Comparison of ENCODE assay signal across 31 cellular contexts in the genomic region with DNA sequence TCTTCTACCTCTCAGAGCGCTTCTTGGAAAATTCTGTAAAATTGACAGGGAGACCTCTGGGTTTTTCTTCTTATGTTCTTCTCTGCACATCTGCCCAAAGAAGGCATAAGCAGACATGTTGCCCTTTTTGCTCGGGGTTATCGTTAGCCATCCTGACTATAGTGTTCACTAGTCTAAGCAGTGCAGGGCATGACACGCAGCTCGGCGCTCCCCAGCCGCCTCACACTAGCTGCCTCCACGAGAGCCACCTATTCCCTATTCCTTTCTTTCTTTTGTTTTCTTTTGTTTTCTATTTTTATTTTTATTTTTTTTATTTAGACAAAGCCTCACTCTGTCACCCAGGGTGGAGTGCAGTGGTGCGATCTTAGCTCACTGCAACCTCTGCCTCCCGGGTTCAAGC.
DNase-seq lines count a peak whose midpoint lies in the region; ATAC-seq and TF ChIP-seq lines count a peak whose summit lies in the region.
"Had no signal": no experiment of that assay in that cellular context is flagged by ENCODE, and none has a peak within 500 bp of the region (broad histone marks: within the 10 kb centered on the region; RNA-seq: fewer than 3 reads in every experiment).

No MANE protein-coding gene starts in this region.

- H3K9ac ChIP-seq in MM.1S (ENCODE audit: low read length): no peak overlapping the region
- H3K9ac ChIP-seq: BLaER1; BLaER1 treated with 17β-estradiol and CSF1 and Interleukin-3, amounts not matched to agents 10 nM and 100 nM had no signal

- H3K9me3 Mint-ChIP-seq in progenitor cell of endocrine pancreas (ENCODE audit: low read depth): peaks cover 19% of the 10 kb centered on the region

- H3K4me3 ChIP-seq in MM.1S (ENCODE audit: low read length): no peak overlapping the region
- H3K4me3 ChIP-seq: A549; BLaER1; BLaER1 treated with 17β-estradiol and CSF1 and Interleukin-3, amounts not matched to agents 10 nM and 100 nM had no signal

- no peaks in the 10 kb centered on the region for H3F3A ChIP-seq in MM.1S (ENCODE audit: insufficient read depth, low read length)

- no peak overlapping the region for H3K27ac ChIP-seq in MM.1S (ENCODE audit: low read length)
- H3K27ac ChIP-seq: 22Rv1; A549; BLaER1; BLaER1 treated with 17β-estradiol and CSF1 and Interleukin-3, amounts not matched to agents 10 nM and 100 nM; C4-2B had no signal

- no peaks in the 10 kb centered on the region for H4K20me1 ChIP-seq in MM.1S (ENCODE audit: insufficient read depth, low read length)
- H4K20me1 ChIP-seq: BLaER1; BLaER1 treated with 17β-estradiol and CSF1 and Interleukin-3, amounts not matched to agents 10 nM and 100 nM had no signal

- H3K4me2 ChIP-seq in MM.1S (ENCODE audit: low read depth, low read length): no peak overlapping the region
- H3K4me2 ChIP-seq: A549; BLaER1; BLaER1 treated with 17β-estradiol and CSF1 and Interleukin-3, amounts not matched to agents 10 nM and 100 nM had no signal

- H3K9me3 ChIP-seq in MM.1S (replicated peaks; ENCODE audit: insufficient read depth, low read length): no peaks in the 10 kb centered on the region
- H3K9me3 ChIP-seq: A549, BE2C, BLaER1 had no signal

- no peak overlapping the region for H3K4me3 Mint-ChIP-seq in progenitor cell of endocrine pancreas (ENCODE audit: low read depth)
- H3K4me3 Mint-ChIP-seq: B cell; CD14-positive monocyte; CD4-positive, alpha-beta T cell; CD4-positive, CD25-positive, alpha-beta regulatory T cell; CD8-positive, alpha-beta memory T cell; CD8-positive, alpha-beta T cell had no signal

- intact Hi-C loops in Right ventricle myocardium inferior (cut with DNase I): no loop called here
- intact Hi-C loops in left cardiac atrium (cut with DNase I): no loop called here

- H3K36me3 Mint-ChIP-seq in progenitor cell of endocrine pancreas (ENCODE audit: insufficient read depth): peaks cover 4% of the 10 kb centered on the region
- H3K36me3 Mint-ChIP-seq: CD14-positive monocyte; CD4-positive, alpha-beta memory T cell; CD4-positive, CD25-positive, alpha-beta regulatory T cell; CD8-positive, alpha-beta memory T cell; CD8-positive, alpha-beta T cell had no signal

- peaks cover 15% of the 10 kb centered on the region for H3K4me1 Mint-ChIP-seq in progenitor cell of endocrine pancreas (ENCODE audit: low read depth)
- H3K4me1 Mint-ChIP-seq: B cell; CD14-positive monocyte; CD4-positive, alpha-beta memory T cell; CD8-positive, alpha-beta memory T cell had no signal

- DNase-seq in Right ventricle myocardium inferior (ENCODE audit: missing footprints) (peak; percentile 52), left cardiac atrium (no peak), progenitor cell of endocrine pancreas (ENCODE audit: low spot score, unreplicated experiment) (no peak), MM.1S (no peak)
- DNase-seq: 8988T; ACHN; AML-193; BE2C; C1 segment of cervical spinal cord; Caco-2; Calu3; CD4-positive, alpha-beta memory T cell; CD4-positive, alpha-beta T cell; CD4-positive, CD25-positive, alpha-beta regulatory T cell; CD8-positive, alpha-beta memory T cell; CD8-positive, alpha-beta T cell; COR-L47; DMS 273 treated with DMSO at 0.1 percent for 48 hours; DMS153; DMS53; DMS79; DMS79 treated with DMSO at 0.1 percent for 48 hours; DND-41; EL had no signal

- H3K4me1 ChIP-seq in MM.1S (ENCODE audit: low read length): no peaks in the 10 kb centered on the region
- H3K4me1 ChIP-seq: A549; BE2C; BLaER1; BLaER1 treated with 17β-estradiol and CSF1 and Interleukin-3, amounts not matched to agents 10 nM and 100 nM had no signal

- H2AFZ ChIP-seq in MM.1S (ENCODE audit: low read length): no peak overlapping the region

- ATAC-seq in Right ventricle myocardium inferior (no peak), left cardiac atrium (no peak)
- ATAC-seq: A549; CD8-positive, alpha-beta T cell had no signal

- no peaks in the 10 kb centered on the region for H3K27me3 ChIP-seq in MM.1S (replicated peaks; ENCODE audit: insufficient read depth, low read length)
- H3K27me3 ChIP-seq: BE2C; BLaER1; BLaER1 treated with 17β-estradiol and CSF1 and Interleukin-3, amounts not matched to agents 10 nM and 100 nM had no signal

- no peaks in the 10 kb centered on the region for H3K36me3 ChIP-seq in MM.1S (replicated peaks; ENCODE audit: insufficient read depth, low read length)
- H3K36me3 ChIP-seq: BE2C; BLaER1; BLaER1 treated with 17β-estradiol and CSF1 and Interleukin-3, amounts not matched to agents 10 nM and 100 nM had no signal

- H3K9me2 ChIP-seq in MM.1S (replicated peaks; ENCODE audit: insufficient read depth, low read length): no peaks in the 10 kb centered on the region

- peak overlapping the region; percentile 4 for H3K27ac Mint-ChIP-seq in progenitor cell of endocrine pancreas
- H3K27ac Mint-ChIP-seq: B cell; CD14-positive monocyte; CD4-positive, alpha-beta memory T cell; CD4-positive, alpha-beta T cell; CD4-positive, CD25-positive, alpha-beta regulatory T cell; CD8-positive, alpha-beta memory T cell; CD8-positive, alpha-beta T cell had no signal

- H3K79me2 ChIP-seq in MM.1S (ENCODE audit: low read length): no peaks in the 10 kb centered on the region

- TF ChIP-seq CTCF in progenitor cell of endocrine pancreas (IDR thresholded peaks at IDR 0.05; ENCODE audit: unreplicated experiment) (no peak), MM.1S (IDR thresholded peaks at IDR 0.05; ENCODE audit: low read length) (no peak)

- H3K27me3 Mint-ChIP-seq in progenitor cell of endocrine pancreas: no peaks in the 10 kb centered on the region
- H3K27me3 Mint-ChIP-seq: B cell; CD4-positive, alpha-beta T cell; CD8-positive, alpha-beta memory T cell had no signal
